Comparison of ENCODE assay signal across 26 cellular contexts in the genomic region with DNA sequence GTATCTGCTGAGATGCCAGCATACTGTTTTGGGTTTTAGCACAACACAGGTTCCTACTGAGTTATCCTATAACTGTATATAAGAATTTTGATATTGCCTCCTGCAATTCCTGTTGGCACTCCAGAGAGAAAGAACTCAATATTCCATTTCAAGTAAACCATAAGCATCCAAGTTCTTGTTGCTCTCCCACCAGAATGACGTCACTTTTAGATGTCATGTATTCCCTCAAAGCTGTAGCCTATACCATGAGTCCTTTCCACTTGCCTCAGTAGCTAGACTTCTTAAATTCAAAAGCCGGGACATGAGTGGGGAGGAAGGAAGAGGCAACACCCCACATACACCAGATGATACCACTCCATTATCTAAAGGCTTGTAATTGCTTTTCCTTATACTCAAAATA.
"Had no signal": no experiment of that assay in that cellular context is flagged by ENCODE, and none has a peak within 500 bp of the region (broad histone marks: within the 10 kb centered on the region; RNA-seq: fewer than 3 reads in every experiment).

No MANE protein-coding gene starts in this region.

- H3K27ac ChIP-seq: colonic mucosa, epithelial cell of prostate, esophagus squamous epithelium, gastrocnemius medialis, heart right ventricle, left lung, lower lobe of right lung had no signal

- DNase-seq: colonic mucosa; cortex of kidney; effector CD8-positive, alpha-beta T cell; effector memory CD8-positive, alpha-beta T cell; endodermal cell; erythroblast; esophagus squamous epithelium; foreskin fibroblast; foreskin melanocyte; gastrocnemius medialis; glutamatergic neuron; head of caudate nucleus; heart right ventricle; hippocampal formation; left cardiac atrium; left lung; left ventricle myocardium superior; lower lobe of right lung; mesenchymal stem cell; mucosa of descending colon; naive B cell had no signal

- H3K36me3 ChIP-seq: colonic mucosa, esophagus squamous epithelium, gastrocnemius medialis, heart right ventricle, left lung, lower lobe of right lung had no signal

- H3K27me3 ChIP-seq: colonic mucosa, gastrocnemius medialis, heart right ventricle, left lung had no signal

- ATAC-seq: effector memory CD8-positive, alpha-beta T cell; esophagus mucosa; gastrocnemius medialis; heart right ventricle; left cardiac atrium; left lung; left ventricle myocardium superior; lower lobe of right lung; mucosa of descending colon had no signal

- H3K4me1 ChIP-seq: colonic mucosa, esophagus squamous epithelium, gastrocnemius medialis, heart right ventricle, left lung, lower lobe of right lung had no signal

- H3K4me3 ChIP-seq: colonic mucosa, esophagus squamous epithelium, gastrocnemius medialis, heart right ventricle, left lung, lower lobe of right lung, mucosa of descending colon had no signal

- H3K9me3 ChIP-seq: colonic mucosa, mucosa of descending colon had no signal

- FAIRE-seq: endometrium, islet of Langerhans, keratinocyte had no signal
